ENCODE assay signal across 23 cellular contexts in the genomic region with DNA sequence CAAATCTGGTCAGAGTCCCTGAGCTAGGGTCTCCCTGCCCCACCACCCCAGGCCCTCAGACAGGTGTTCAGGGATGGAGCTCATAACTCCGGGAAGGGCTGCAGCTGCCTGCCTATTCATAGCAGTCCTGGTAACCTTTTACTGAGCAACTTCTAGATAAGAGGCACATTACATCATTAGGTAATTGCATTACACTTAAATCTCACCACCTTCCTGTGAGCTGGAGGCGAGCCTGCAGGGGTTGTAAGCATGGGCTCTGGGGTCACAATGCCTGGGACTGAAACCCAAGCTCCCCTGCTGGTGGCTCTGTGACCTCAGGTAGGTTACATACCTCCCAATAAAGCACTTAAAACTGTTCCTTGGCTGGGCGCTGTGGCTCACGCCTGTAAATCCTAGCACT.
"Had no signal": no experiment of that assay in that cellular context is flagged by ENCODE, and none has a peak within 500 bp of the region (broad histone marks: within the 10 kb centered on the region; RNA-seq: fewer than 3 reads in every experiment).

No MANE protein-coding gene starts in this region.

- H3K36me3 Mint-ChIP-seq: activated naive CD4-positive, alpha-beta T cell treated with anti-CD3 and anti-CD28 coated beads, Interleukin-2, amount 50 U/mL, for 24 hours; immature natural killer cell; mesothelial cell of epicardium; natural killer cell had no signal

- H2AFZ ChIP-seq: hepatocyte had no signal

- H3K4me1 Mint-ChIP-seq: activated CD4-positive, alpha-beta T cell treated with anti-CD3 and anti-CD28 coated beads, Interleukin-2, amount 10 ng/mL, durations not matched to agents 7 days and 5 days; activated naive CD4-positive, alpha-beta T cell treated with anti-CD3 and anti-CD28 coated beads, Interleukin-2, amount 50 U/mL, for 24 hours; immature natural killer cell had no signal

- H3K4me1 ChIP-seq: body of pancreas, psoas muscle, uterus had no signal

- H3K27ac Mint-ChIP-seq: activated CD4-positive, alpha-beta T cell treated with anti-CD3 and anti-CD28 coated beads, Interleukin-2, amount 10 ng/mL, durations not matched to agents 7 days and 5 days; activated CD8-positive, alpha-beta T cell treated with anti-CD3 and anti-CD28 coated beads, Interleukin-2, amount 10 ng/mL, durations not matched to agents 7 days and 5 days; activated naive CD4-positive, alpha-beta T cell treated with anti-CD3 and anti-CD28 coated beads, Interleukin-2, amount 50 U/mL, for 24 hours; immature natural killer cell; natural killer cell; stimulated activated naive CD8-positive, alpha-beta T cell treated with anti-CD3 and anti-CD28 coated beads, Interleukin-15, Interleukin-2, amounts not matched to agents 100 ng/mL and 50 ng/mL, for 24 hours had no signal

- H3K9me3 ChIP-seq: body of pancreas, psoas muscle, right atrium auricular region, tibial nerve, uterus had no signal

- H3K27me3 Mint-ChIP-seq: activated CD4-positive, alpha-beta T cell treated with anti-CD3 and anti-CD28 coated beads, Interleukin-2, amount 10 ng/mL, durations not matched to agents 7 days and 5 days; activated naive CD4-positive, alpha-beta T cell treated with anti-CD3 and anti-CD28 coated beads, Interleukin-2, amount 50 U/mL, for 24 hours; stimulated activated naive CD8-positive, alpha-beta T cell treated with anti-CD3 and anti-CD28 coated beads, Interleukin-15, Interleukin-2, amounts not matched to agents 100 ng/mL and 50 ng/mL, for 24 hours had no signal

- H3K4me3 ChIP-seq: body of pancreas, cardiac muscle cell, hepatocyte, psoas muscle, right atrium auricular region, tibial nerve, uterus had no signal

- H3K79me2 ChIP-seq: hepatocyte had no signal

- H3K4me3 Mint-ChIP-seq: activated CD4-positive, alpha-beta T cell treated with anti-CD3 and anti-CD28 coated beads, Interleukin-2, amount 10 ng/mL, durations not matched to agents 7 days and 5 days; activated CD8-positive, alpha-beta T cell treated with anti-CD3 and anti-CD28 coated beads, Interleukin-2, amount 10 ng/mL, durations not matched to agents 7 days and 5 days; activated naive CD4-positive, alpha-beta T cell treated with anti-CD3 and anti-CD28 coated beads, Interleukin-2, amount 50 U/mL, for 24 hours; immature natural killer cell; mesothelial cell of epicardium; natural killer cell; stimulated activated naive CD8-positive, alpha-beta T cell treated with anti-CD3 and anti-CD28 coated beads, Interleukin-15, Interleukin-2, amounts not matched to agents 100 ng/mL and 50 ng/mL, for 24 hours had no signal

- H3K27ac ChIP-seq: body of pancreas, hepatocyte, psoas muscle, right atrium auricular region, tibial nerve, uterus, WERI-Rb-1 had no signal

- H3K9me3 Mint-ChIP-seq: activated CD4-positive, alpha-beta T cell treated with anti-CD3 and anti-CD28 coated beads, Interleukin-2, amount 10 ng/mL, durations not matched to agents 7 days and 5 days; activated naive CD4-positive, alpha-beta T cell treated with anti-CD3 and anti-CD28 coated beads, Interleukin-2, amount 50 U/mL, for 24 hours; immature natural killer cell; mesothelial cell of epicardium; natural killer cell; stimulated activated naive CD8-positive, alpha-beta T cell treated with anti-CD3 and anti-CD28 coated beads, Interleukin-15, Interleukin-2, amounts not matched to agents 100 ng/mL and 50 ng/mL, for 24 hours had no signal

- H3K27me3 ChIP-seq: body of pancreas, cardiac muscle cell, hepatocyte, right atrium auricular region, tibial nerve, uterus had no signal

- DNase-seq: activated CD4-positive, alpha-beta T cell treated with anti-CD3 and anti-CD28 coated beads, Interleukin-2, amount 10 ng/mL, durations not matched to agents 7 days and 5 days; activated CD4-positive, CD25-positive, alpha-beta regulatory T cell treated with anti-CD3 and anti-CD28 coated beads, Interleukin-2, amount 50 U/mL, for 72 hours; activated CD8-positive, alpha-beta T cell treated with anti-CD3 and anti-CD28 coated beads, Interleukin-2, amount 10 ng/mL, durations not matched to agents 7 days and 5 days; activated gamma-delta T cell treated with Interleukin-2 at 50 U/mL for 16 hours; activated T-cell treated with anti-CD3 and anti-CD28 coated beads, Interleukin-2, amount 50 U/mL, for 1 hour; body of pancreas; foreskin melanocyte; immature natural killer cell; natural killer cell; psoas muscle; stimulated activated CD4-positive, alpha-beta T cell treated with anti-CD3 and anti-CD28 coated beads, Interleukin-12 subunit alpha, Interleukin-12 subunit beta, amount 100 ng/mL, for 4 hours; T-helper 2 cell; uterus; WERI-Rb-1 had no signal

- H3K36me3 ChIP-seq: cardiac muscle cell, uterus had no signal

- H3K4me2 ChIP-seq: hepatocyte had no signal

- ATAC-seq: activated CD8-positive, alpha-beta T cell treated with anti-CD3 and anti-CD28 coated beads, Interleukin-2, amount 10 ng/mL, durations not matched to agents 7 days and 5 days; body of pancreas; esophagus mucosa; left lobe of liver; natural killer cell; psoas muscle had no signal
